Comparison of ENCODE assay signal across 10 cellular contexts in genomic region chr19:10292789-10293636, GRCh38. TPM values are rescaled to one million over a fixed set of nuclear protein-coding genes. Genes with fewer than 3 reads are reported as not detected.
DNase-seq lines count a peak whose midpoint lies in the region; ATAC-seq and TF ChIP-seq lines count a peak whose summit lies in the region.
"Had no signal": no experiment of that assay in that cellular context is flagged by ENCODE, and none has a peak within 500 bp of the region (broad histone marks: within the 10 kb centered on the region; RNA-seq: fewer than 3 reads in every experiment).

No MANE protein-coding gene starts in this region.

- intact Hi-C loops in left colon (cut with DNase I, micrococcal nuclease), result no loop called here

- peak overlapping the region in 1 of 2 donors; percentile 28 for H3K27ac ChIP-seq in thoracic aorta
- H3K27ac ChIP-seq: PC-9 had no signal

- CTCF ChIA-PET in activated naive CD4-positive, alpha-beta T cell treated with anti-CD3 and anti-CD28 coated beads, Interleukin-2, amount 10 ng/mL, durations not matched to agents 7 days and 5 days (lab: Charles Lee), result interaction anchor here (1.8 to 2.2 kb wide), 2 partner anchors 23 to 33 kb away, joined by 9 to 20 read pairs; partner anchors contain the start of gene ICAM1

- H3K4me3 Mint-ChIP-seq in activated naive CD4-positive, alpha-beta T cell treated with anti-CD3 and anti-CD28 coated beads, Interleukin-2, amount 10 ng/mL, durations not matched to agents 7 days and 5 days, result peak overlapping the region; percentile 52
- peak overlapping the region; percentile 74 for H3K4me3 Mint-ChIP-seq in activated T-helper 17 cell treated with anti-CD3 and anti-CD28 coated beads, Interleukin-2, amount 50 U/mL, for 72 hours

- no peak for TF ChIP-seq CTCF in thoracic aorta (IDR thresholded peaks at IDR 0.05)

- H3K36me3 Mint-ChIP-seq in activated naive CD4-positive, alpha-beta T cell treated with anti-CD3 and anti-CD28 coated beads, Interleukin-2, amount 10 ng/mL, durations not matched to agents 7 days and 5 days, result peaks cover 17% of the 10 kb centered on the region
- peaks cover 17% of the 10 kb centered on the region for H3K36me3 Mint-ChIP-seq in activated T-helper 17 cell treated with anti-CD3 and anti-CD28 coated beads, Interleukin-2, amount 50 U/mL, for 72 hours (ENCODE audit: low read depth)

- no peaks in the 10 kb centered on the region for H3K36me3 ChIP-seq in thoracic aorta

- no peaks in the 10 kb centered on the region for H3K9me3 ChIP-seq in thoracic aorta

- ATAC-seq in activated T-helper 17 cell treated with anti-CD3 and anti-CD28 coated beads, Interleukin-2, amount 50 U/mL, for 72 hours (replicated peaks), result no peak
- peak; percentile 12 for ATAC-seq in left colon
- ATAC-seq in thoracic aorta (ENCODE audit: insufficient number of reproducible peaks, low FRiP score, low read depth), result no peak
- ATAC-seq in HG02798 (IDR thresholded peaks at IDR 0.05; ENCODE audit: poor library complexity, unreplicated experiment), result no peak

- H3K4me1 Mint-ChIP-seq in activated naive CD4-positive, alpha-beta T cell treated with anti-CD3 and anti-CD28 coated beads, Interleukin-2, amount 10 ng/mL, durations not matched to agents 7 days and 5 days, result peaks cover 65% of the 10 kb centered on the region
- peaks cover 32% of the 10 kb centered on the region for H3K4me1 Mint-ChIP-seq in activated T-helper 17 cell treated with anti-CD3 and anti-CD28 coated beads, Interleukin-2, amount 50 U/mL, for 72 hours

- peak overlapping the region; percentile 88 for H3K27ac Mint-ChIP-seq in activated naive CD4-positive, alpha-beta T cell treated with anti-CD3 and anti-CD28 coated beads, Interleukin-2, amount 10 ng/mL, durations not matched to agents 7 days and 5 days
- H3K27ac Mint-ChIP-seq in activated T-helper 17 cell treated with anti-CD3 and anti-CD28 coated beads, Interleukin-2, amount 50 U/mL, for 72 hours, result peak overlapping the region; percentile 61

- no peak for DNase-seq in activated naive CD4-positive, alpha-beta T cell treated with anti-CD3 and anti-CD28 coated beads, Interleukin-2, amount 10 ng/mL, durations not matched to agents 7 days and 5 days
- no peak for DNase-seq in activated naive CD4-positive, alpha-beta T cell treated with anti-CD3 and anti-CD28 coated beads, Interleukin-2, amount 50 U/mL, for 16 hours
- DNase-seq in left colon (peak; percentile 33 to 45), thoracic aorta (ENCODE audit: low spot score) (no peak), DMS79 (lab: John Stamatoyannopoulos, UW) (no peak), amniotic stem cell (lab: John Stamatoyannopoulos, UW) (no peak)
- DNase-seq: DMS 273 treated with DMSO at 0.1 percent for 48 hours had no signal

- peaks cover 39 to 53% of the 10 kb centered on the region in 2 donors for H3K4me1 ChIP-seq in thoracic aorta (ENCODE audit: control insufficient read depth in 1 of 2, low read depth in 2 of 2)

- H3K9me3 Mint-ChIP-seq in activated naive CD4-positive, alpha-beta T cell treated with anti-CD3 and anti-CD28 coated beads, Interleukin-2, amount 10 ng/mL, durations not matched to agents 7 days and 5 days, result peaks cover 2% of the 10 kb centered on the region
- H3K9me3 Mint-ChIP-seq in activated T-helper 17 cell treated with anti-CD3 and anti-CD28 coated beads, Interleukin-2, amount 50 U/mL, for 72 hours, result no peaks in the 10 kb centered on the region

- peaks cover 36% of the 10 kb centered on the region for H3K27me3 ChIP-seq in thoracic aorta (replicated peaks; ENCODE audit: insufficient read depth)

- H3K4me3 ChIP-seq in thoracic aorta, result peak overlapping the region; percentile 74

- H3K27me3 Mint-ChIP-seq in activated naive CD4-positive, alpha-beta T cell treated with anti-CD3 and anti-CD28 coated beads, Interleukin-2, amount 10 ng/mL, durations not matched to agents 7 days and 5 days, result peaks cover 100% of the 10 kb centered on the region
- peaks cover 35% of the 10 kb centered on the region for H3K27me3 Mint-ChIP-seq in activated T-helper 17 cell treated with anti-CD3 and anti-CD28 coated beads, Interleukin-2, amount 50 U/mL, for 72 hours

RNA-seq across cellular contexts. Expression of gene ICAM5, which starts 3.3 kb away (rescaled TPM):
- 1 to 10 TPM in 1 of 2 donors, under 1 TPM in 1; 0.71 to 8.6 TPM for total RNA-seq in activated T-helper 17 cell treated with anti-CD3 and anti-CD28 coated beads, Interleukin-2, amount 50 U/mL, for 72 hours
- total RNA-seq in left colon, result 1 to 10 TPM in 1 of 2 donors, under 1 TPM in 1; 0.76 to 1.1 TPM
- total RNA-seq in thoracic aorta, result under 1 TPM; 0.41 to 0.49 TPM

RNA-seq across cellular contexts. Expression of gene ICAM4, which starts 6.3 kb away (rescaled TPM):
- 1 to 10 TPM in 1 of 2 donors, under 1 TPM in 1; 0.78 to 2.2 TPM for total RNA-seq in activated T-helper 17 cell treated with anti-CD3 and anti-CD28 coated beads, Interleukin-2, amount 50 U/mL, for 72 hours
- total RNA-seq in left colon (under 1 TPM in 1 of 2 donors, not detected in 1; 0.53 TPM), thoracic aorta (1 to 10 TPM in 1 of 2 donors, under 1 TPM in 1; 0.95 to 2.0 TPM)

RNA-seq across cellular contexts. Expression of gene ZGLP1, which starts 16.6 kb away (rescaled TPM):
- total RNA-seq in activated T-helper 17 cell treated with anti-CD3 and anti-CD28 coated beads, Interleukin-2, amount 50 U/mL, for 72 hours, result 1 to 10 TPM; 5.4 to 6.6 TPM
- total RNA-seq in left colon (1 to 10 TPM; 1.6 to 2.8 TPM), thoracic aorta (1 to 10 TPM in 1 of 2 donors, not detected in 1; 5.3 TPM)

RNA-seq across cellular contexts. Expression of gene ICAM1, which starts 22.1 kb away (rescaled TPM):
- total RNA-seq in activated T-helper 17 cell treated with anti-CD3 and anti-CD28 coated beads, Interleukin-2, amount 50 U/mL, for 72 hours, result 10 to 100 TPM; 47.8 to 88.5 TPM
- total RNA-seq in left colon (1 to 10 TPM; 7.7 to 8.7 TPM), thoracic aorta (100 to 1,000 TPM in 1 of 2 donors, 10 to 100 TPM in 1; 41.4 to 160 TPM)

RNA-seq across cellular contexts. Expression of gene FDX2, which starts 22.8 kb away (rescaled TPM):
- 10 to 100 TPM; 12.3 to 20.1 TPM for total RNA-seq in activated T-helper 17 cell treated with anti-CD3 and anti-CD28 coated beads, Interleukin-2, amount 50 U/mL, for 72 hours
- total RNA-seq in left colon, result 10 to 100 TPM; 11.2 to 11.8 TPM
- 10 to 100 TPM; 13.4 to 35.8 TPM for total RNA-seq in thoracic aorta

Comparison
In these comparisons a context has a peak if more than half of its experiments do, and no peak if none do; other contexts are left out.
1. DNase-seq: peak in left colon (2 of 2); none in activated naive CD4-positive, alpha-beta T cell treated with anti-CD3 and anti-CD28 coated beads, Interleukin-2, amount 10 ng/mL, durations not matched to agents 7 days and 5 days (single experiment), activated naive CD4-positive, alpha-beta T cell treated with anti-CD3 and anti-CD28 coated beads, Interleukin-2, amount 50 U/mL, for 16 hours (single experiment), thoracic aorta (single experiment), DMS79 (single experiment) and amniotic stem cell (single experiment).